1 cellular context compared by ENCODE assay signal in genomic region chr17:8383143-8383974, GRCh38.
A peak's percentile ranks its signal among the peaks of the same experiment; 100 is the strongest.
TF ChIP-seq lines count a peak whose summit lies in the region.

Gene RPL26, minus strand, starts transcription at chr17:8383193. Its CDS starts 883 bp downstream, at chr17:8382310.

TF ChIP-seq in HepG2, 621 proteins besides CTCF, POLR2A, EP300 and RAD21 (continued from another document and continues in another):
- TF ChIP-seq ZBED4 (CRISPR knock-in tag; IDR thresholded peaks at IDR 0.05; ENCODE audit: borderline replicate concordance) (peak; percentile 14), GFI1 (CRISPR knock-in tag; IDR thresholded peaks at IDR 0.05; ENCODE audit: borderline replicate concordance) (0 out of 2 replicates have a peak, but pooled peaks have one; percentile 8), FOXP1 (IDR thresholded peaks at IDR 0.05) (no peak), FOXP1 (CRISPR knock-in tag; IDR thresholded peaks at IDR 0.05) (0 out of 2 replicates have a peak, but pooled peaks have one; percentile 29), ZKSCAN8 (CRISPR knock-in tag; IDR thresholded peaks at IDR 0.05; ENCODE audit: borderline replicate concordance) (0 out of 2 replicates have a peak, but pooled peaks have one; percentile 35), ZNF160 (CRISPR knock-in tag; IDR thresholded peaks at IDR 0.05) (no peak; the same call in 1 of the 2 replicates), GMEB1 (CRISPR knock-in tag; IDR thresholded peaks at IDR 0.05; ENCODE audit: borderline replicate concordance) (peak; percentile 76; the same call in 1 of the 2 replicates), HOXA9 (CRISPR knock-in tag; IDR thresholded peaks at IDR 0.05; ENCODE audit: borderline replicate concordance) (peak; percentile 79; the same call in 1 of the 2 replicates), HMG20A (CRISPR knock-in tag; IDR thresholded peaks at IDR 0.05; ENCODE audit: borderline replicate concordance) (0 out of 2 replicates have a peak, but pooled peaks have one; percentile 27), ZFP82 (CRISPR knock-in tag; IDR thresholded peaks at IDR 0.05; ENCODE audit: borderline replicate concordance) (peak; percentile 28; the same call in 1 of the 2 replicates), PAWR (CRISPR knock-in tag; IDR thresholded peaks at IDR 0.05; ENCODE audit: borderline replicate concordance) (no peak), ZEB1 (IDR thresholded peaks at IDR 0.05; ENCODE audit: insufficient replicate concordance, low read depth) (no peak), ZNF124 (CRISPR knock-in tag; IDR thresholded peaks at IDR 0.05) (no peak), STAT6 (CRISPR knock-in tag; IDR thresholded peaks at IDR 0.05; ENCODE audit: borderline replicate concordance) (no peak), SALL1 (CRISPR knock-in tag; IDR thresholded peaks at IDR 0.05) (peak; percentile 75), CREB1 (IDR thresholded peaks at IDR 0.05) (peak; percentile 37; the same call in 1 of the 2 replicates), CREB1 (CRISPR knock-in tag; IDR thresholded peaks at IDR 0.05) (peak; percentile 87), ZNF280D (CRISPR knock-in tag; IDR thresholded peaks at IDR 0.05) (no peak), ZNF180 (CRISPR knock-in tag; IDR thresholded peaks at IDR 0.05; ENCODE audit: borderline replicate concordance, low read depth) (no peak), MEIS2 (CRISPR knock-in tag; IDR thresholded peaks at IDR 0.05) (peak; percentile 60), ZNF276 (CRISPR knock-in tag; IDR thresholded peaks at IDR 0.05; ENCODE audit: low read depth) (peak; percentile 59), ZNF33A (CRISPR knock-in tag; IDR thresholded peaks at IDR 0.05; ENCODE audit: borderline replicate concordance) (no peak; the same call in 1 of the 2 replicates), ZBTB33 (CRISPR knock-in tag; IDR thresholded peaks at IDR 0.05) (peak; percentile 61; the same call in 1 of the 2 replicates), YEATS4 (CRISPR knock-in tag; IDR thresholded peaks at IDR 0.05; ENCODE audit: borderline replicate concordance) (peak; percentile 85), NR1H2 (CRISPR knock-in tag; IDR thresholded peaks at IDR 0.05; ENCODE audit: borderline replicate concordance, low read depth) (no peak), KDM6A (CRISPR knock-in tag; IDR thresholded peaks at IDR 0.05; ENCODE audit: low read depth) (no peak), MAX (IDR thresholded peaks at IDR 0.05) (peak; percentile 81), TOE1 (CRISPR knock-in tag; IDR thresholded peaks at IDR 0.05) (no peak; the same call in 1 of the 2 replicates), PCBP1 (IDR thresholded peaks at IDR 0.05; ENCODE audit: borderline replicate concordance, low read depth, low read length) (no peak), ZNF878 (CRISPR knock-in tag; IDR thresholded peaks at IDR 0.05) (0 out of 2 replicates have a peak, but pooled peaks have one; percentile 75), SRSF1 (optimal IDR thresholded peaks at IDR 0.05; ENCODE audit: low read depth, low read length) (no peak), MYNN (CRISPR knock-in tag; IDR thresholded peaks at IDR 0.05; ENCODE audit: low read depth) (no peak), KDM3A (CRISPR knock-in tag; IDR thresholded peaks at IDR 0.05; ENCODE audit: low read depth) (peak; percentile 59), NR0B2 (CRISPR knock-in tag; IDR thresholded peaks at IDR 0.05) (no peak), SP5 (CRISPR knock-in tag; IDR thresholded peaks at IDR 0.05; ENCODE audit: borderline replicate concordance, low read depth) (peak; percentile 21; the same call in 1 of the 2 replicates), GPN1 (CRISPR knock-in tag; IDR thresholded peaks at IDR 0.05; ENCODE audit: borderline replicate concordance) (no peak), ZBTB8A (CRISPR knock-in tag; IDR thresholded peaks at IDR 0.05; ENCODE audit: borderline replicate concordance, low read depth) (no peak), CSRNP2 (CRISPR knock-in tag; conservative IDR thresholded peaks at IDR 0.05; ENCODE audit: low read depth) (no peak), CAMTA2 (CRISPR knock-in tag; IDR thresholded peaks at IDR 0.05; ENCODE audit: borderline replicate concordance) (no peak), ZNF460 (CRISPR knock-in tag; IDR thresholded peaks at IDR 0.05; ENCODE audit: borderline replicate concordance) (no peak), FOXC1 (CRISPR knock-in tag; IDR thresholded peaks at IDR 0.05; ENCODE audit: borderline replicate concordance) (no peak; the same call in 1 of the 2 replicates), ELF4 (CRISPR knock-in tag; IDR thresholded peaks at IDR 0.05; ENCODE audit: borderline replicate concordance) (peak; percentile 88; the same call in 1 of the 2 replicates), PHF5A (CRISPR knock-in tag; IDR thresholded peaks at IDR 0.05; ENCODE audit: low read depth, unreplicated experiment) (no peak), LCORL (IDR thresholded peaks at IDR 0.05) (no peak), LCORL (CRISPR knock-in tag; IDR thresholded peaks at IDR 0.05) (peak; percentile 47; the same call in 1 of the 2 replicates), YEATS2 (CRISPR knock-in tag; IDR thresholded peaks at IDR 0.05; ENCODE audit: borderline replicate concordance) (peak; percentile 100), CBX1 (IDR thresholded peaks at IDR 0.05; ENCODE audit: low read depth) (no peak), ZNF234 (CRISPR knock-in tag; conservative IDR thresholded peaks at IDR 0.05) (no peak)
